Comparison of ENCODE assay signal across 6 cellular contexts in genomic region chr15:90264649-90265048, GRCh38. TPM values are rescaled to one million over a fixed set of nuclear protein-coding genes. Genes with fewer than 3 reads are reported as not detected.
A peak's percentile ranks its signal among the peaks of the same experiment; 100 is the strongest.
DNase-seq lines count a peak whose midpoint lies in the region; TF ChIP-seq lines count a peak whose summit lies in the region.

No MANE protein-coding gene starts in this region.

- 67% methylated on average over 3 of the region's 4 CpGs for WGBS in esophagus muscularis mucosa

- H3K36me3 ChIP-seq in SJSA1: peaks cover 20% of the 10 kb centered on the region
- peaks cover 0 to 18% (median 8%) of the 10 kb centered on the region in 4 donors for H3K36me3 ChIP-seq in esophagus muscularis mucosa

- peak overlapping the region; percentile 94 to 95 for H3K4me3 Mint-ChIP-seq in CD14-positive monocyte

- no peak for TF ChIP-seq POLR2A in esophagus muscularis mucosa (IDR thresholded peaks at IDR 0.05; ENCODE audit: low read depth)

- H3K9me3 ChIP-seq in SJSA1 (replicated peaks): no peaks in the 10 kb centered on the region
- H3K9me3 ChIP-seq in esophagus muscularis mucosa: no peaks in the 10 kb centered on the region

- peaks cover 1 to 3% (median 3%) of the 10 kb centered on the region in 3 donors for H3K27me3 Mint-ChIP-seq in CD14-positive monocyte (ENCODE audit: low read depth in 3 of 3)

- H3K4me3 ChIP-seq in SJSA1: peak overlapping the region; percentile 81
- H3K4me3 ChIP-seq in esophagus muscularis mucosa: peak overlapping the region; percentile 75 to 86 (median 82)

- peaks cover 37% of the 10 kb centered on the region for H3K4me1 Mint-ChIP-seq in CD14-positive monocyte

- H3K9me3 Mint-ChIP-seq in CD14-positive monocyte: no peaks in the 10 kb centered on the region

- TF ChIP-seq EP300 in esophagus muscularis mucosa (IDR thresholded peaks at IDR 0.05): no peak

- TF ChIP-seq CTCF in CD14-positive monocyte (IDR thresholded peaks at IDR 0.05): no peak
- no peak for TF ChIP-seq CTCF in esophagus muscularis mucosa (IDR thresholded peaks at IDR 0.05)

- H3K27ac Mint-ChIP-seq in CD14-positive monocyte: peak overlapping the region; percentile 91 to 98 (median 97)

- H3K36me3 Mint-ChIP-seq in CD14-positive monocyte: peaks cover 11 to 12% of the 10 kb centered on the region in 2 donors

- H3K27me3 ChIP-seq in SJSA1 (replicated peaks) (no peaks in the 10 kb centered on the region), esophagus muscularis mucosa (no peaks in the 10 kb centered on the region)

- no peak for DNase-seq in CD14-positive monocyte (ENCODE audit: low spot score)
- DNase-seq in SJSA1 (ENCODE audit: low read depth in 1 of 2, low spot score in 2 of 2): no peak
- DNase-seq in esophagus muscularis mucosa (ENCODE audit: extremely low spot score): no peak
- DNase-seq in stimulated activated CD4-positive, alpha-beta T cell treated with anti-CD3 and anti-CD28 coated beads, Interleukin-4, amount 100 ng/mL, for 24 hours: peak; percentile 40
- no peak for DNase-seq in mucosa of gallbladder (ENCODE audit: low spot score)
- DNase-seq in posterior cingulate gyrus: no peak

- intact Hi-C loops in CD14-positive monocyte (cut with micrococcal nuclease): loop anchor here (2.0 to 5.0 kb wide), 2 partner anchors 30 to 32 kb away; partner anchors contain the start of genes GDPGP1 (in 2 of the 2) and CIB1 (in 1 of the 2)
- intact Hi-C loops in esophagus muscularis mucosa (cut with DNase I): no loop called here
- intact Hi-C loops in posterior cingulate gyrus (cut with DNase I): loop anchor here (5.0 kb wide), 1 partner anchor 32 kb away; the partner anchor contains the start of genes CIB1 and GDPGP1

- H3K27ac ChIP-seq in SJSA1: peak overlapping the region; percentile 94; the same call in 1 of the 2 replicates
- peak overlapping the region; percentile 94 to 98 (median 97) for H3K27ac ChIP-seq in esophagus muscularis mucosa (replicated peaks in 1 of 4)

- H3K4me1 ChIP-seq in SJSA1 (replicated peaks): peaks cover 32% of the 10 kb centered on the region
- H3K4me1 ChIP-seq in esophagus muscularis mucosa: peaks cover 28 to 44% (median 43%) of the 10 kb centered on the region in 4 donors

RNA-seq across cellular contexts. Expression of gene NGRN, which starts 0.8 kb away (rescaled TPM):
- polyA plus RNA-seq in CD14-positive monocyte: 10 to 100 TPM; 18.9 to 20.3 TPM
- 138 and 157 TPM in 2 replicates for total RNA-seq in SJSA1 (2014; rRNA removed; shearing (Covaris generic))
- total RNA-seq in esophagus muscularis mucosa: 100 to 1,000 TPM; 140 to 166 (median 154) TPM
- 91.8 TPM for total RNA-seq in mucosa of gallbladder

RNA-seq across cellular contexts. Expression of gene TTLL13, which starts 15.3 kb away (rescaled TPM):
- polyA plus RNA-seq in CD14-positive monocyte: under 1 TPM in 1 of 2 donors, not detected in 1; 0.08 TPM
- total RNA-seq in SJSA1 (2014; rRNA removed; shearing (Covaris generic)): not detected in 2 replicates
- total RNA-seq in esophagus muscularis mucosa: under 1 TPM in 2 of 4 donors, not detected in 2; 0.32 to 0.42 TPM
- total RNA-seq in mucosa of gallbladder: 0.32 TPM

RNA-seq across cellular contexts. Expression of gene GDPGP1, which starts 30.6 kb away (rescaled TPM):
- polyA plus RNA-seq in CD14-positive monocyte: under 1 TPM; 0.53 to 0.91 TPM
- 2.3 and 4.3 TPM in 2 replicates for total RNA-seq in SJSA1 (2014; rRNA removed; shearing (Covaris generic))
- total RNA-seq in esophagus muscularis mucosa (1 to 10 TPM; 3.8 to 7.4 (median 5.3) TPM), mucosa of gallbladder (12.6 TPM)

RNA-seq across cellular contexts. Expression of gene CIB1, which starts 30.9 kb away (rescaled TPM):
- polyA plus RNA-seq in CD14-positive monocyte: 100 to 1,000 TPM; 169 to 197 TPM
- 30.1 and 36.8 TPM in 2 replicates for total RNA-seq in SJSA1 (2014; rRNA removed; shearing (Covaris generic))
- 10 to 100 TPM; 27.2 to 49.0 (median 33.8) TPM for total RNA-seq in esophagus muscularis mucosa
- 106 TPM for total RNA-seq in mucosa of gallbladder
